2 cellular contexts compared by ENCODE assay signal in genomic region chr4:14783011-14783877, GRCh38.
TF ChIP-seq lines count a peak whose summit lies in the region.

No MANE protein-coding gene starts in this region.

TF ChIP-seq in GM12878, 131 proteins besides CTCF, POLR2A, EP300 and RAD21 (continued from another document and continues in another):
- TF ChIP-seq CUX1 (IDR thresholded peaks at IDR 0.05; ENCODE audit: insufficient replicate concordance, low read depth, low read length), result no peak
- TF ChIP-seq E2F4 (IDR thresholded peaks at IDR 0.05; ENCODE audit: low read depth, low read length), result no peak
- no peak for TF ChIP-seq USF2 (IDR thresholded peaks at IDR 0.05; ENCODE audit: borderline replicate concordance, low read depth, low read length)
- peak; percentile 40 for TF ChIP-seq SIX5 (IDR thresholded peaks at IDR 0.05; ENCODE audit: low read depth, low read length, severe bottlenecking)
- TF ChIP-seq SKIL (IDR thresholded peaks at IDR 0.05; ENCODE audit: low read depth, poor library complexity, severe bottlenecking), result no peak
- TF ChIP-seq NFIC (IDR thresholded peaks at IDR 0.05; ENCODE audit: low read depth, low read length), result peak; percentile 81; the same call in 1 of the 2 replicates
- TF ChIP-seq KLF5 (IDR thresholded peaks at IDR 0.05; ENCODE audit: partially characterized antibody), result no peak
- no peak for TF ChIP-seq CBX3 (IDR thresholded peaks at IDR 0.05; ENCODE audit: borderline replicate concordance, low read depth)
- TF ChIP-seq RUNX3 (IDR thresholded peaks at IDR 0.05; ENCODE audit: low read length), result peak; percentile 66
- TF ChIP-seq TAF1 (IDR thresholded peaks at IDR 0.05; ENCODE audit: borderline replicate concordance, low read depth, low read length), result no peak
- no peak for TF ChIP-seq BCLAF1 (IDR thresholded peaks at IDR 0.05)
- TF ChIP-seq EED (IDR thresholded peaks at IDR 0.05; ENCODE audit: low read depth), result peak; percentile 93
- no peak for TF ChIP-seq SREBF1 (IDR thresholded peaks at IDR 0.05; ENCODE audit: low read length)
- TF ChIP-seq SUZ12 (IDR thresholded peaks at IDR 0.05; ENCODE audit: unreplicated experiment), result no peak

TF ChIP-seq in WTC11, 78 proteins besides CTCF, POLR2A, EP300 and RAD21 (continued from another document):
- TF ChIP-seq MAX (CRISPR knock-in tag; IDR thresholded peaks at IDR 0.05), result no peak
- TF ChIP-seq ESRRA (CRISPR knock-in tag; IDR thresholded peaks at IDR 0.05; ENCODE audit: borderline replicate concordance), result no peak
- no peak for TF ChIP-seq E2F4 (CRISPR knock-in tag; IDR thresholded peaks at IDR 0.05; ENCODE audit: borderline replicate concordance, low read depth)
